In the genomic region with DNA sequence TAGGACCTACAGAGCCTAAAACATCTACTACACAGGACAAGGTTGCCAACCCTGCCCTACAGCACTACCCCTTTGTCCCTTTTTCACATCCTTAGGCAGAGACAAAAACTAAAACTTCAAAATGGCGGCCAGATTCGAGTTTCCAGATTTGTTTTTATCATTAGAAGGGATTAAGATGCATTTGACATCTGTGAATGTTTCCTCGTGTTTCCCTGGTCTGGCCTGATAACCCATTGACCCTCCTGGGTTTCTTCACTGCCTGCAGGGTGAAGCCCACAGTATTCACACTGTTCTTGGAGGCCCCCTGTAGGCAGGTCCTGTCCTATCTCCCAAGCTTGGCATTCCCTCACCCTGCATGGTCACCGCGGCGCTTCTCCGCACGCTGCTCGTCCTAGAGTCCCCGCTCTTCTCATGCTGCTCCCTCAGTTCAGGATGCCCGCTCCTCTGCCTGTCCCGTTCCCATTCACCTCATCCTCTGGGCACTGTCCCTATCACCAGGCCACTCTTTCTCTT, we compare ENCODE assay signal across 15 cellular contexts.
DNase-seq lines count a peak whose midpoint lies in the region; ATAC-seq, FAIRE-seq and TF ChIP-seq lines count a peak whose summit lies in the region.
"Had no signal": no experiment of that assay in that cellular context is flagged by ENCODE, and none has a peak within 500 bp of the region (broad histone marks: within the 10 kb centered on the region; RNA-seq: fewer than 3 reads in every experiment).

No MANE protein-coding gene starts in this region.

- no peaks in the 10 kb centered on the region for H3K23me2 ChIP-seq in H1 (ENCODE audit: low read depth, low read length)

- H3K36me3 Mint-ChIP-seq in T-helper 2 cell treated with Interferon-gamma antibody and Interleukin-4, amounts not matched to agents 5 μg/mL and 100 μg/mL, for 36 hours (ENCODE audit: low read depth): no peaks in the 10 kb centered on the region

- no peak overlapping the region for H2BK15ac ChIP-seq in H1 (ENCODE audit: low read length)

- no peak overlapping the region for H3K27ac ChIP-seq in H1 (ENCODE audit: low read depth, low read length)

- H4K91ac ChIP-seq in H1 (replicated peaks; ENCODE audit: insufficient read length, low read length): no peak overlapping the region

- H2BK20ac ChIP-seq in H1 (ENCODE audit: low read length): no peak overlapping the region

- CTCF ChIA-PET in H1 (lab: Charles Lee; ENCODE audit: partially characterized antibody): interaction anchor here (1.0 to 2.7 kb wide), 3 partner anchors 10 to 73 kb away, joined by 3 to 17 read pairs (median 4); no protein-coding TSS in a partner anchor

- no peak overlapping the region for H2AFZ ChIP-seq in H1 (ENCODE audit: low read length)

- H3K23ac ChIP-seq in H1 (ENCODE audit: insufficient read length): no peak overlapping the region

- H4K5ac ChIP-seq in H1 (ENCODE audit: insufficient read length, low read depth, low read length): no peak overlapping the region

- no peak overlapping the region for H3K18ac ChIP-seq in H1 (ENCODE audit: extremely low read depth, low read length)

- POLR2A ChIA-PET in H1 (lab: Charles Lee; ENCODE audit: partially characterized antibody): no interaction called here

- H3K36me3 ChIP-seq in H1 (ENCODE audit: control insufficient read depth in 2 of 4, insufficient read depth in 4 of 4, low read length in 3 of 4): no peaks in the 10 kb centered on the region

- H3K4me1 ChIP-seq in H1 (replicated peaks in 1 of 4; ENCODE audit: control insufficient read depth in 3 of 4, insufficient read depth in 4 of 4, low read length in 3 of 4): peaks cover 0 to 3% (median under 1%) of the 10 kb centered on the region in 4 experiments; a peak in 1 of 7 replicates

- TF ChIP-seq CTCF in GM12864 (IDR thresholded peaks at IDR 0.05; ENCODE audit: low read depth, low read length, missing control alignments) (peak; percentile 34), H1 (IDR thresholded peaks at IDR 0.05; ENCODE audit: control extremely low read depth in 1 of 3, insufficient read depth in 1 of 3, low read depth in 1 of 3, low read length in 3 of 3) (peak; percentile 21 to 36 (median 35); a peak in 3 of 4 replicates), retinal pigment epithelial cell (conservative IDR thresholded peaks at IDR 0.05; ENCODE audit: low read depth, low read length) (peak; percentile 4)

- H3K4me3 Mint-ChIP-seq in T-helper 2 cell treated with Interferon-gamma antibody and Interleukin-4, amounts not matched to agents 5 μg/mL and 100 μg/mL, for 36 hours: no peak overlapping the region

- TF ChIP-seq POLR2A in H1 (IDR thresholded peaks at IDR 0.05; ENCODE audit: control extremely low read depth in 1 of 2, low read depth in 2 of 2, low read length in 2 of 2): no peak

- H2BK120ac ChIP-seq in H1 (replicated peaks; ENCODE audit: low read depth, low read length): no peak overlapping the region

- no peaks in the 10 kb centered on the region; a peak in 1 of 4 replicates for H3K9me3 ChIP-seq in H1 (ENCODE audit: insufficient read depth in 2 of 2, low read depth in 1 of 2, low read length in 1 of 2)
- H3K9me3 ChIP-seq: SK-N-SH had no signal

- no peaks in the 10 kb centered on the region for H4K20me1 ChIP-seq in H1 (replicated peaks in 1 of 2; ENCODE audit: control insufficient read depth in 1 of 2, insufficient read depth in 2 of 2, low read length in 2 of 2)

- H3K4me1 Mint-ChIP-seq in T-helper 2 cell treated with Interferon-gamma antibody and Interleukin-4, amounts not matched to agents 5 μg/mL and 100 μg/mL, for 36 hours (ENCODE audit: low read depth): peaks cover 10% of the 10 kb centered on the region

- H3K4me3 ChIP-seq in GM12864 (ENCODE audit: low read depth, low read length): no peak overlapping the region
- H3K4me3 ChIP-seq in H1 (ENCODE audit: extremely low read depth in 1 of 4, insufficient read depth in 2 of 4, low read depth in 3 of 4, low read length in 4 of 4): no peak overlapping the region
- no peak overlapping the region for H3K4me3 ChIP-seq in retinal pigment epithelial cell (ENCODE audit: low read length)

- H3K9ac ChIP-seq in H1 (replicated peaks in 1 of 4; ENCODE audit: extremely low read depth in 1 of 4, low read depth in 3 of 4, low read length in 3 of 4): no peak overlapping the region
- H3K9ac ChIP-seq: SK-N-SH had no signal

- ATAC-seq in GM21529 (IDR thresholded peaks at IDR 0.05; ENCODE audit: unreplicated experiment): no peak
- ATAC-seq: Right ventricle myocardium inferior had no signal

- H4K8ac ChIP-seq in H1 (ENCODE audit: extremely low read depth, insufficient read depth, low read length): no peak overlapping the region

- peak in 1 of 2 experiments; percentile 27; a peak in 1 of 4 replicates for TF ChIP-seq RAD21 in H1 (IDR thresholded peaks at IDR 0.05 in 1 of 2, conservative IDR thresholded peaks at IDR 0.05 in 1 of 2; ENCODE audit: low read depth in 2 of 2, low read length in 2 of 2)

- no peak overlapping the region for H3K56ac ChIP-seq in H1 (replicated peaks; ENCODE audit: insufficient read length, low read depth, low read length)

- H3K27me3 ChIP-seq in H1 (replicated peaks in 1 of 4; ENCODE audit: control insufficient read depth in 3 of 4, extremely low read depth in 1 of 4, insufficient read depth in 3 of 4, low read length in 3 of 4): no peaks in the 10 kb centered on the region

- DNase-seq in GM12864 (ENCODE audit: low read depth) (no peak), HuH-7.5 (ENCODE audit: low spot score) (peak; percentile 23), H1 (ENCODE audit: low read depth in 1 of 2, low spot score in 2 of 2) (no peak), retinal pigment epithelial cell (ENCODE audit: low read depth) (no peak), SHP77 (lab: John Stamatoyannopoulos, UW) (no peak)
- no peak for DNase-seq in T-helper 2 cell treated with Interferon-gamma antibody and Interleukin-4, amounts not matched to agents 5 μg/mL and 100 μg/mL, for 36 hours (ENCODE audit: low spot score)
- DNase-seq: AML-193, GDM1, KG1, NCI-H1092, NCI-H446, SK-N-SH had no signal

- no peaks in the 10 kb centered on the region for H3K79me2 ChIP-seq in H1 (ENCODE audit: control insufficient read depth in 1 of 2, insufficient read depth in 2 of 2, low read length in 2 of 2)

- H2AK5ac ChIP-seq in H1 (ENCODE audit: low read depth, low read length): no peak overlapping the region

- 96% methylated on average over 12 of the region's 12 CpGs; no CpG with 5 or more reads in 1 of the 2 experiments for WGBS in H1 (ENCODE audit: extremely low coverage in 1 of 2, insufficient coverage in 1 of 2, insufficient read length in 1 of 2, insufficient replicate concordance in 2 of 2, low coverage in 1 of 2, low lambda C conversion rate in 2 of 2, missing lambda C conversion rate in 1 of 2), 2 experiments

- no peak for TF ChIP-seq EP300 in H1 (IDR thresholded peaks at IDR 0.05; ENCODE audit: borderline replicate concordance in 1 of 2, low read depth in 2 of 2, low read length in 2 of 2)

- FAIRE-seq in H1 (lab: Jason Lieb, UNC): no peak
- FAIRE-seq: HTR-8/SVneo had no signal

- no peaks in the 10 kb centered on the region for H3K9me3 Mint-ChIP-seq in T-helper 2 cell treated with Interferon-gamma antibody and Interleukin-4, amounts not matched to agents 5 μg/mL and 100 μg/mL, for 36 hours

- H3K14ac ChIP-seq in H1 (ENCODE audit: insufficient read length): no peak overlapping the region

- no peak overlapping the region for H3K4ac ChIP-seq in H1 (replicated peaks; ENCODE audit: insufficient read length, low read depth, low read length)

- no peaks in the 10 kb centered on the region for H3K79me1 ChIP-seq in H1 (ENCODE audit: low read depth, low read length)

- no peak overlapping the region for H3K4me2 ChIP-seq in H1 (ENCODE audit: insufficient read depth in 1 of 2, low read depth in 2 of 2, low read length in 2 of 2)
- H3K4me2 ChIP-seq: SK-N-SH had no signal

- H3K27me3 Mint-ChIP-seq in T-helper 2 cell treated with Interferon-gamma antibody and Interleukin-4, amounts not matched to agents 5 μg/mL and 100 μg/mL, for 36 hours (ENCODE audit: low read depth): peaks cover 2% of the 10 kb centered on the region

- no peak overlapping the region for H2BK5ac ChIP-seq in H1 (ENCODE audit: low read depth, low read length)

- H3K27ac Mint-ChIP-seq in T-helper 2 cell treated with Interferon-gamma antibody and Interleukin-4, amounts not matched to agents 5 μg/mL and 100 μg/mL, for 36 hours: no peak overlapping the region

- no peak overlapping the region for H2BK12ac ChIP-seq in H1 (ENCODE audit: low read depth, low read length)

TF ChIP-seq in H1, 55 proteins besides CTCF, POLR2A, EP300 and RAD21:
- TF ChIP-seq SAP30 (IDR thresholded peaks at IDR 0.05; ENCODE audit: insufficient read depth, insufficient replicate concordance, low read length) (no peak), TAF7 (optimal IDR thresholded peaks at IDR 0.05; ENCODE audit: borderline replicate concordance, low read depth, low read length) (no peak), HDAC6 (IDR thresholded peaks at IDR 0.05; ENCODE audit: low read depth, low read length) (no peak), KDM5A (IDR thresholded peaks at IDR 0.05; ENCODE audit: low read length) (no peak), NANOG (IDR thresholded peaks at IDR 0.05; ENCODE audit: insufficient read depth, low read depth, low read length, poor library complexity, severe bottlenecking) (no peak), GABPA (IDR thresholded peaks at IDR 0.05; ENCODE audit: borderline replicate concordance, insufficient read depth, low read length) (no peak)
TF ChIP-seq in H1: peak in this region for 0.
